ENCODE assay signal across 8 cellular contexts in the genomic region with DNA sequence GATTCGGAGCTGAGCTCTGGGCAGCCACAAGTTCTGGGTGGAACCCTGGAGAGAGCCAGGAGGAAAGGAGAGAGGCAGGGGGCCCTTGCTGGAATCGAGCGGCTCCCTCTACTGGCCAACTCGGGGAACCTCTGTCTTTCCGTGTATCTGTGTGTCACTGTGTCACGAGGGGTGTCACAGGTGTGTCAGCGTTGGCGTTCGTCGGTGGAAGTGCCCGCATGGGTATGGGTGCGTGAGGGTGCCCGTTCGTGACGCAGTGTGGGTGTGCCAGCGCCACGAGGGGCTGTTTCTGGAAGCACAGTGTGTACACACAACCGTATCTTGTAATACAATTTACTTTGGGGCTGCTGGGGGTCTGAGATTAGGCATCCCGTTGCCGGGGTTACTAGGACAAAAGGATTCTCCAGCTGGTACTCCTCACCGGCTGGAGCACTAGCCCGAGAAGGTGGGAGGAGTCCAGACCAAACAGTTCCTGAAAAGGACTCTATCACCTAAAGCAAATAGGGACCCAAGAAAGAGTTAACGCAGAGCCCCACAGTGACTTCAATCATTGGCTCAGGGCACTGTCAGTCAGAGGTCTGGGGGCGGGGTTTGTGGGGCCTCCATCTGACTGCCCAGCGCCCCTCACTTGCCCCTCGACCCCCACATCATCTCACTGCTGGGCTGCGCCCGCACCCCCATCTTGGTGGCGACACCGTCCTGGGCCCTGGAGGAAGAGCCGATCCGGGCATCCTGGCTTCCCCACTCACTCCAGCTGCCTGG. TPM values are rescaled to one million over a fixed set of nuclear protein-coding genes. Genes with fewer than 3 reads are reported as not detected.
DNase-seq lines count a peak whose midpoint lies in the region; ATAC-seq, FAIRE-seq and TF ChIP-seq lines count a peak whose summit lies in the region.

No MANE protein-coding gene starts in this region.

- H3K9me3 Mint-ChIP-seq in T-cell: no peaks in the 10 kb centered on the region

- H3K4me3 ChIP-seq in left ventricle myocardium inferior: peak overlapping the region; percentile 90
- peak overlapping the region; percentile 67 to 77 for H3K4me3 ChIP-seq in prostate gland

- H3K36me3 Mint-ChIP-seq in T-cell: peaks cover 13% of the 10 kb centered on the region

- peak overlapping the region; percentile 98 to 99 for H3K27ac Mint-ChIP-seq in T-cell

- H3K4me1 Mint-ChIP-seq in T-cell: peaks cover 41 to 55% (median 50%) of the 10 kb centered on the region in 3 donors

- intact Hi-C loops in left ventricle myocardium inferior (cut with micrococcal nuclease) (no loop called here), prostate gland (cut with DNase I) (no loop called here)

- H3K27me3 ChIP-seq in left ventricle myocardium inferior (ENCODE audit: low read depth) (no peaks in the 10 kb centered on the region), prostate gland (replicated peaks; ENCODE audit: insufficient read depth) (no peaks in the 10 kb centered on the region)

- no peak for FAIRE-seq in urothelium cell line (lab: Jason Lieb, UNC)

- POLR2A ChIA-PET in T-cell (lab: Charles Lee): interaction anchor here (1.0 to 3.2 kb wide), 2 partner anchors 10 to 15 kb away, joined by 4 to 13 read pairs; no protein-coding TSS in a partner anchor

- H3K36me3 ChIP-seq in left ventricle myocardium inferior: no peaks in the 10 kb centered on the region
- no peaks in the 10 kb centered on the region for H3K36me3 ChIP-seq in prostate gland

- TF ChIP-seq POLR2A in prostate gland (IDR thresholded peaks at IDR 0.05): peak; percentile 58

- peak; percentile 99 for TF ChIP-seq CTCF in GM12873 (IDR thresholded peaks at IDR 0.05; ENCODE audit: insufficient read depth, low read depth, low read length, missing control alignments)
- TF ChIP-seq CTCF in left ventricle myocardium inferior (IDR thresholded peaks at IDR 0.05; ENCODE audit: borderline replicate concordance): peak; percentile 97
- peak; percentile 95 to 100 (median 98) for TF ChIP-seq CTCF in prostate gland (IDR thresholded peaks at IDR 0.05)

- WGBS in prostate gland: under 1% methylated on average over 31 of the region's 32 CpGs

- DNase-seq in NCI-H1694 (lab: John Stamatoyannopoulos, UW) (peak; percentile 24), T-cell (peak; percentile 89 to 99 (median 97)), amniotic epithelial cell (ENCODE audit: low read depth) (peak; percentile 88), left ventricle myocardium inferior (peak; percentile 89), prostate gland (ENCODE audit: low spot score) (peak; percentile 96), urothelium cell line (ENCODE audit: low spot score) (peak; percentile 85)

- H3K27ac ChIP-seq in left ventricle myocardium inferior (replicated peaks): peak overlapping the region; percentile 100
- H3K27ac ChIP-seq in prostate gland: peak overlapping the region; percentile 100

- H3K4me3 Mint-ChIP-seq in T-cell: peak overlapping the region; percentile 92 to 94 (median 93)

- no peaks in the 10 kb centered on the region for H3K27me3 Mint-ChIP-seq in T-cell

- H3K4me1 ChIP-seq in left ventricle myocardium inferior: peaks cover 74% of the 10 kb centered on the region
- H3K4me1 ChIP-seq in prostate gland (replicated peaks): peaks cover 14% of the 10 kb centered on the region

- H3K9me3 ChIP-seq in left ventricle myocardium inferior (replicated peaks) (no peaks in the 10 kb centered on the region), prostate gland (no peaks in the 10 kb centered on the region)

- ATAC-seq in HG02885 (IDR thresholded peaks at IDR 0.05; ENCODE audit: poor library complexity, unreplicated experiment): peak; percentile 48
- ATAC-seq in T-cell (replicated peaks in 1 of 4): peak; percentile 58 to 73 (median 64)

- CTCF ChIA-PET in T-cell (lab: Charles Lee): interaction anchor here (0.6 to 0.7 kb wide), 2 partner anchors 31 to 1935 kb away, joined by 3 to 6 read pairs; no protein-coding TSS in a partner anchor

RNA-seq across cellular contexts. Expression of a gene that starts 2.6 kb away (rescaled TPM):
- 100 to 1,000 TPM; 229 to 331 (median 308) TPM for total RNA-seq in T-cell
- total RNA-seq in left ventricle myocardium inferior: 43.8 TPM
- total RNA-seq in prostate gland: 10 to 100 TPM; 46.6 to 56.8 TPM

RNA-seq across cellular contexts. Expression of a gene that starts 27.8 kb away (rescaled TPM):
- under 1 TPM in 1 of 5 donors, not detected in 4; 0.32 TPM for total RNA-seq in T-cell
- not detected for total RNA-seq in left ventricle myocardium inferior
- total RNA-seq in prostate gland: not detected

RNA-seq across cellular contexts. Expression of a gene that starts 43.3 kb away (rescaled TPM):
- not detected for total RNA-seq in T-cell
- not detected for total RNA-seq in left ventricle myocardium inferior
- 1 to 10 TPM in 1 of 2 donors, not detected in 1; 1.8 TPM for total RNA-seq in prostate gland

RNA-seq across cellular contexts. Expression of a gene that starts 44.6 kb away (rescaled TPM):
- total RNA-seq in T-cell: 10 to 100 TPM in 1 of 5 donors, 1 to 10 TPM in 4; 4.7 to 10.6 (median 6.3) TPM
- not detected for total RNA-seq in left ventricle myocardium inferior
- under 1 TPM in 1 of 2 donors, not detected in 1; 0.17 TPM for total RNA-seq in prostate gland

Comparison
In these comparisons a context has a peak if more than half of its experiments do, and no peak if none do; other contexts are left out.
1. Peak in every context shown above with its lines: DNase-seq, ATAC-seq, H3K4me3 ChIP-seq and H3K27ac ChIP-seq.
2. DNase-seq: peak in every context shown above with its lines; median percentile 97 in T-cell; 96 in prostate gland; 89 in left ventricle myocardium inferior; 88 in amniotic epithelial cell; 85 in urothelium cell line; 24 in NCI-H1694.